ENCODE assay signal across 8 cellular contexts in genomic region chr1:201171063-201172036, GRCh38. TPM values are rescaled to one million over a fixed set of nuclear protein-coding genes. Genes with fewer than 3 reads are reported as not detected.
DNase-seq lines count a peak whose midpoint lies in the region; ATAC-seq and TF ChIP-seq lines count a peak whose summit lies in the region.

No MANE protein-coding gene starts in this region.

- no peaks in the 10 kb centered on the region for H3K36me3 ChIP-seq in CD4-positive, CD25-positive, alpha-beta regulatory T cell (ENCODE audit: control insufficient read depth, insufficient read depth, low read length)
- no peaks in the 10 kb centered on the region for H3K36me3 ChIP-seq in Panc1 (ENCODE audit: control insufficient read depth, insufficient read depth, low read length)
- no peaks in the 10 kb centered on the region for H3K36me3 ChIP-seq in heart left ventricle
- H3K36me3 ChIP-seq in prostate gland: no peaks in the 10 kb centered on the region

- H3K4me1 ChIP-seq in CD4-positive, CD25-positive, alpha-beta regulatory T cell (ENCODE audit: control insufficient read depth, insufficient read depth, low read length, poor library complexity, severe bottlenecking): peaks cover 16% of the 10 kb centered on the region
- H3K4me1 ChIP-seq in Panc1 (ENCODE audit: control insufficient read depth, insufficient read depth, low read length): peaks cover 10% of the 10 kb centered on the region
- H3K4me1 ChIP-seq in heart left ventricle: peaks cover 0 to 19% (median 8%) of the 10 kb centered on the region in 12 donors
- H3K4me1 ChIP-seq in prostate gland (replicated peaks): no peaks in the 10 kb centered on the region

- H3K27me3 ChIP-seq in CD4-positive, CD25-positive, alpha-beta regulatory T cell (ENCODE audit: control insufficient read depth, insufficient read depth, low read length): peaks cover 16% of the 10 kb centered on the region
- H3K27me3 ChIP-seq in Panc1 (ENCODE audit: control insufficient read depth, insufficient read depth, low read length) (no peaks in the 10 kb centered on the region), heart left ventricle (no peaks in the 10 kb centered on the region), prostate gland (replicated peaks; ENCODE audit: insufficient read depth) (no peaks in the 10 kb centered on the region)

- DNase-seq in CD4-positive, CD25-positive, alpha-beta regulatory T cell: peak; percentile 21 to 24 (median 23)
- DNase-seq in Panc1 (ENCODE audit: low read depth, low spot score): no peak
- peak; percentile 84 for DNase-seq in activated naive CD4-positive, alpha-beta T cell treated with anti-CD3 and anti-CD28 coated beads for 36 hours
- peak; percentile 29 to 75 (median 42) for DNase-seq in heart left ventricle
- no peak for DNase-seq in prostate gland (ENCODE audit: low spot score)
- no peak for DNase-seq in cortex of kidney (lab: John Stamatoyannopoulos, UW)

- BruUV-seq in Panc1 (replicated peaks; lab: Mats Ljungman, UMichigan): no TSS peak

- peak; percentile 4 to 18 for ATAC-seq in CD4-positive, CD25-positive, alpha-beta regulatory T cell (ENCODE audit: low read depth in 2 of 2)
- ATAC-seq in GM19324 (IDR thresholded peaks at IDR 0.05; ENCODE audit: low FRiP score, unreplicated experiment) (peak; percentile 38), HG03432 (IDR thresholded peaks at IDR 0.05; ENCODE audit: unreplicated experiment) (peak; percentile 43), Panc1 (peak; percentile 77), heart left ventricle (peak; percentile 17 to 57 (median 50))

- H3K9me3 ChIP-seq in CD4-positive, CD25-positive, alpha-beta regulatory T cell (ENCODE audit: control insufficient read depth in 2 of 2, low read length in 2 of 2): no peaks in the 10 kb centered on the region
- no peaks in the 10 kb centered on the region for H3K9me3 ChIP-seq in Panc1 (ENCODE audit: control insufficient read depth, insufficient read depth, low read depth, low read length)
- H3K9me3 ChIP-seq in heart left ventricle: no peaks in the 10 kb centered on the region
- no peaks in the 10 kb centered on the region for H3K9me3 ChIP-seq in prostate gland

- H3K27ac ChIP-seq in CD4-positive, CD25-positive, alpha-beta regulatory T cell (ENCODE audit: insufficient read depth, low read length, poor library complexity, severe bottlenecking): no peak overlapping the region
- H3K27ac ChIP-seq in Panc1 (ENCODE audit: low read length) (peak overlapping the region; percentile 77), heart left ventricle (peak overlapping the region; percentile 73 to 95 (median 92)), prostate gland (peak overlapping the region; percentile 75 to 88)

- TF ChIP-seq CTCF in Panc1 (IDR thresholded peaks at IDR 0.05): peak; percentile 59; the same call in 1 of the 2 replicates
- TF ChIP-seq CTCF in heart left ventricle (IDR thresholded peaks at IDR 0.05): peak in 11 of 12 donors; percentile 9 to 46 (median 17)
- peak in 1 of 4 experiments; percentile 43 for TF ChIP-seq CTCF in prostate gland (IDR thresholded peaks at IDR 0.05)

- no peak for TF ChIP-seq POLR2A in heart left ventricle (IDR thresholded peaks at IDR 0.05)
- TF ChIP-seq POLR2A in prostate gland (IDR thresholded peaks at IDR 0.05): no peak

- H3K27me3 Mint-ChIP-seq in CD4-positive, CD25-positive, alpha-beta regulatory T cell: peaks cover 21% of the 10 kb centered on the region
- peaks cover 2% of the 10 kb centered on the region for H3K27me3 Mint-ChIP-seq in activated naive CD4-positive, alpha-beta T cell treated with anti-CD3 and anti-CD28 coated beads for 36 hours (ENCODE audit: low read depth)

- H3K9me3 Mint-ChIP-seq in CD4-positive, CD25-positive, alpha-beta regulatory T cell: no peaks in the 10 kb centered on the region
- no peaks in the 10 kb centered on the region for H3K9me3 Mint-ChIP-seq in activated naive CD4-positive, alpha-beta T cell treated with anti-CD3 and anti-CD28 coated beads for 36 hours

- peak overlapping the region in 2 of 3 donors; percentile 76 to 80 for H3K27ac Mint-ChIP-seq in CD4-positive, CD25-positive, alpha-beta regulatory T cell
- peak overlapping the region; percentile 85 for H3K27ac Mint-ChIP-seq in activated naive CD4-positive, alpha-beta T cell treated with anti-CD3 and anti-CD28 coated beads for 36 hours

- peaks cover 3% of the 10 kb centered on the region for H3K36me3 Mint-ChIP-seq in CD4-positive, CD25-positive, alpha-beta regulatory T cell
- H3K36me3 Mint-ChIP-seq in activated naive CD4-positive, alpha-beta T cell treated with anti-CD3 and anti-CD28 coated beads for 36 hours (ENCODE audit: low read depth): no peaks in the 10 kb centered on the region

- peaks cover 0 to 13% (median 6%) of the 10 kb centered on the region in 4 donors for H3K4me1 Mint-ChIP-seq in CD4-positive, CD25-positive, alpha-beta regulatory T cell
- H3K4me1 Mint-ChIP-seq in activated naive CD4-positive, alpha-beta T cell treated with anti-CD3 and anti-CD28 coated beads for 36 hours (ENCODE audit: low read depth): peaks cover 21% of the 10 kb centered on the region

- H3K4me3 ChIP-seq in CD4-positive, CD25-positive, alpha-beta regulatory T cell (ENCODE audit: low read depth, low read length): peak overlapping the region; percentile 75
- H3K4me3 ChIP-seq in Panc1 (ENCODE audit: low read depth in 2 of 2, low read length in 2 of 2) (peak overlapping the region; percentile 69 to 70), heart left ventricle (peak overlapping the region; percentile 28 to 81 (median 72)), prostate gland (peak overlapping the region; percentile 51 to 52)

- CTCF ChIA-PET in Panc1 (lab: Charles Lee): interaction anchor here (0.6 to 0.7 kb wide), 4 partner anchors 19 to 385 kb away, joined by 3 to 6 read pairs (median 6); no protein-coding TSS in a partner anchor
- CTCF ChIA-PET in activated naive CD4-positive, alpha-beta T cell treated with anti-CD3 and anti-CD28 coated beads for 36 hours (lab: Charles Lee): interaction anchor here (0.8 to 1.5 kb wide), 4 partner anchors 16 to 53 kb away, joined by 3 to 5 read pairs (median 4); partner anchors contain the start of gene TMEM9

- in situ Hi-C loops in Panc1 (cut with HindIII; ENCODE audit: low pct_unique_long_range_greater_than_20kb, low sequenced_read_pairs): no loop called here

- intact Hi-C loops in Panc1 (cut with micrococcal nuclease; ENCODE audit: unreplicated experiment): no loop called here
- intact Hi-C loops in activated naive CD4-positive, alpha-beta T cell treated with anti-CD3 and anti-CD28 coated beads for 36 hours (cut with micrococcal nuclease): loop anchor here (1.0 to 2.0 kb wide), 6 partner anchors 20 to 502 kb away; partner anchors contain the start of genes CSRP1, DDX59 and KIF21B
- intact Hi-C loops in heart left ventricle (cut with DNase I): no loop called here
- intact Hi-C loops in prostate gland (cut with DNase I): loop anchor here (2.0 kb wide), 1 partner anchor 17 kb away; the partner anchor contains the start of gene TMEM9

- 8 to 16% (median 11%) methylated on average over 34 to 48 of the region's 48 CpGs for WGBS in heart left ventricle, 4 donors
- 10% methylated on average over 48 of the region's 48 CpGs for WGBS in prostate gland

- POLR2A ChIA-PET in Panc1 (lab: Charles Lee): no interaction called here

- peak overlapping the region; percentile 86 to 91 (median 90) for H3K4me3 Mint-ChIP-seq in CD4-positive, CD25-positive, alpha-beta regulatory T cell
- H3K4me3 Mint-ChIP-seq in activated naive CD4-positive, alpha-beta T cell treated with anti-CD3 and anti-CD28 coated beads for 36 hours: peak overlapping the region; percentile 76

RNA-seq across cellular contexts. Expression of gene TMEM9, which starts 17.1 kb away (rescaled TPM):
- total RNA-seq in CD4-positive, CD25-positive, alpha-beta regulatory T cell: 12.1 TPM
- 10 to 100 TPM; 30.3 to 40.6 (median 36.3) TPM for polyA plus RNA-seq in CD4-positive, CD25-positive, alpha-beta regulatory T cell
- total RNA-seq in Panc1 (2021; ENCODE audit: unreplicated experiment) (50.2 TPM), heart left ventricle (10 to 100 TPM; 22.6 to 35.9 (median 29.3) TPM), prostate gland (100 to 1,000 TPM; 131 to 164 TPM)
- 92.7 TPM for polyA plus RNA-seq in Panc1 (2012; ENCODE audit: insufficient read length)
- total RNA-seq in activated naive CD4-positive, alpha-beta T cell treated with anti-CD3 and anti-CD28 coated beads for 36 hours: 10 to 100 TPM; 19.7 to 20.5 TPM
- 10 to 100 TPM; 22.4 to 42.9 TPM for polyA plus RNA-seq in heart left ventricle

RNA-seq across cellular contexts. Expression of gene IGFN1, which starts 19.3 kb away (rescaled TPM):
- not detected for total RNA-seq in CD4-positive, CD25-positive, alpha-beta regulatory T cell
- not detected for polyA plus RNA-seq in CD4-positive, CD25-positive, alpha-beta regulatory T cell
- total RNA-seq in Panc1 (2021; ENCODE audit: unreplicated experiment): not detected
- not detected for polyA plus RNA-seq in Panc1 (2012; ENCODE audit: insufficient read length)
- total RNA-seq in activated naive CD4-positive, alpha-beta T cell treated with anti-CD3 and anti-CD28 coated beads for 36 hours: not detected
- total RNA-seq in heart left ventricle: under 1 TPM in 1 of 9 donors, not detected in 8; 0.04 TPM
- under 1 TPM in 1 of 2 donors, not detected in 1; 0.03 TPM for polyA plus RNA-seq in heart left ventricle
- 1 to 10 TPM; 2.0 to 6.7 TPM for total RNA-seq in prostate gland

RNA-seq across cellular contexts. Expression of gene ASCL5, which starts 44.4 kb away (rescaled TPM):
- 0.27 TPM for total RNA-seq in CD4-positive, CD25-positive, alpha-beta regulatory T cell
- under 1 TPM in 1 of 4 donors, not detected in 3; 0.08 TPM for polyA plus RNA-seq in CD4-positive, CD25-positive, alpha-beta regulatory T cell
- total RNA-seq in Panc1 (2021; ENCODE audit: unreplicated experiment): not detected
- polyA plus RNA-seq in Panc1 (2012; ENCODE audit: insufficient read length): 0.15 TPM
- total RNA-seq in activated naive CD4-positive, alpha-beta T cell treated with anti-CD3 and anti-CD28 coated beads for 36 hours: not detected
- not detected for total RNA-seq in heart left ventricle
- polyA plus RNA-seq in heart left ventricle: not detected
- not detected for total RNA-seq in prostate gland

RNA-seq across cellular contexts. Expression of gene CACNA1S, which starts 59.1 kb away (rescaled TPM):
- total RNA-seq in CD4-positive, CD25-positive, alpha-beta regulatory T cell: not detected
- polyA plus RNA-seq in CD4-positive, CD25-positive, alpha-beta regulatory T cell: not detected
- total RNA-seq in Panc1 (2021; ENCODE audit: unreplicated experiment) (not detected), heart left ventricle (not detected), prostate gland (under 1 TPM in 1 of 2 donors, not detected in 1; 0.55 TPM)
- polyA plus RNA-seq in Panc1 (2012; ENCODE audit: insufficient read length): not detected
- not detected for total RNA-seq in activated naive CD4-positive, alpha-beta T cell treated with anti-CD3 and anti-CD28 coated beads for 36 hours
- polyA plus RNA-seq in heart left ventricle: not detected

Comparison
In these comparisons a context has a peak if more than half of its experiments do, and no peak if none do; other contexts are left out.
1. ATAC-seq: peak in every context shown above with its lines; median percentile 77 in Panc1; 50 in heart left ventricle; 43 in HG03432; 38 in GM19324; 11 in CD4-positive, CD25-positive, alpha-beta regulatory T cell.
2. DNase-seq: peak in CD4-positive, CD25-positive, alpha-beta regulatory T cell (3 of 3), activated naive CD4-positive, alpha-beta T cell treated with anti-CD3 and anti-CD28 coated beads for 36 hours (single experiment) and heart left ventricle (5 of 5); none in Panc1 (single experiment), prostate gland (single experiment) and cortex of kidney (single experiment).
3. intact Hi-C loops: an anchor here in activated naive CD4-positive, alpha-beta T cell treated with anti-CD3 and anti-CD28 coated beads for 36 hours (1.0 to 2.0 kb wide) and prostate gland (2.0 kb wide); none called in Panc1 and heart left ventricle.
4. Peak in every context shown above with its lines, with median percentiles within 50 percentile points of each other: H3K4me3 ChIP-seq.